8 cellular contexts compared by ENCODE assay signal in the genomic region with DNA sequence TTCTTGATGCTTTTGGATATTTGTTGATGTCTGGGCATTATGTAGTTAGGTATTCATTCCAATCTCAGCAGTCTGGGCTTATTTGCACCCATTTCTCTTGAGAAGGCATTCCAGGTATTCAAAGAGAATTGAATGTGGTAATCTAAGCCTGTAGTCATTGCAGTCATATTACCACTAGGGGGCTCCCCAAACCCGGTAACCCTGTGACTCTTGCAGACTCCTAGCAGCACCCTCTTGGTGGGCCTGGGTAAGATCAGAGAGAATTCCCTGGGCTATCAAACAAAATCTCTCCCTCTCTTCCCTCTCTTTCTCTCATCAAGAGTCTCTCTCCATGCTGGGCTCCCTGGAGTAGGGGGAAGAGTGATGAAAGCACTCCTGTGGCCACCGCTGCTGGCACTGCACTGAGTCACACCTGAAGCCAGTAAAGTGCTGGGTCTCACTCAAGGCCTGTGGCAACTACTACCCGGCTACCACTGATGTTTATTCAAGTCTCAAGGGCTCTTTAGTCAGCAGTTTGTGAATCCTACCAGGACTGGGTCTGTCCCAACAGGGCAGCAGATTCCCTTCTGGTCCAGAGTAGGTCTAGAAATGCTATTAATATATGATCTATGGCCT.
A peak's percentile ranks its signal among the peaks of the same experiment; 100 is the strongest.
DNase-seq lines count a peak whose midpoint lies in the region; ATAC-seq and TF ChIP-seq lines count a peak whose summit lies in the region.

No MANE protein-coding gene starts in this region.

- H4K91ac ChIP-seq in mesenchymal stem cell (ENCODE audit: low read length) = no peak overlapping the region

- 71% methylated on average over 2 of the region's 3 CpGs for WGBS in mesenchymal stem cell

- H3K18ac ChIP-seq in mesenchymal stem cell (ENCODE audit: low read depth in 1 of 2, low read length in 2 of 2) = no peak overlapping the region

- H3K9ac ChIP-seq in mesenchymal stem cell (ENCODE audit: low read length) = no peak overlapping the region

- H4K20me1 ChIP-seq in OCI-LY7 (ENCODE audit: insufficient read depth, low read length) = no peaks in the 10 kb centered on the region

- no peak for TF ChIP-seq POLR2A in breast epithelium (IDR thresholded peaks at IDR 0.05)

- H2BK12ac ChIP-seq in mesenchymal stem cell (ENCODE audit: low read length in 2 of 2) = no peak overlapping the region

- H3K9me3 ChIP-seq in OCI-LY7 (ENCODE audit: low read length) (no peaks in the 10 kb centered on the region), breast epithelium (no peaks in the 10 kb centered on the region), mesenchymal stem cell (ENCODE audit: control insufficient read depth, low read length) (no peaks in the 10 kb centered on the region)

- CTCF ChIA-PET in OCI-LY7 (lab: Charles Lee; ENCODE audit: unreplicated experiment) = no interaction called here

- peak; percentile 49 for TF ChIP-seq CTCF in GM10266 (IDR thresholded peaks at IDR 0.05; ENCODE audit: control insufficient read depth, insufficient read depth, low read depth, missing control alignments)
- peak; percentile 79 for TF ChIP-seq CTCF in OCI-LY7 (conservative IDR thresholded peaks at IDR 0.05; ENCODE audit: low read length)
- peak in 2 of 3 donors; percentile 22 to 25 for TF ChIP-seq CTCF in breast epithelium (IDR thresholded peaks at IDR 0.05)

- no peak overlapping the region for H2BK120ac ChIP-seq in mesenchymal stem cell (ENCODE audit: low read depth, low read length)

- H3K4me1 ChIP-seq in OCI-LY7 (ENCODE audit: insufficient read depth, low read length, poor library complexity, severe bottlenecking) (no peaks in the 10 kb centered on the region), breast epithelium (no peaks in the 10 kb centered on the region), mesenchymal stem cell (ENCODE audit: control insufficient read depth, insufficient read depth, low read depth, low read length) (no peaks in the 10 kb centered on the region)

- H4K8ac ChIP-seq in mesenchymal stem cell (ENCODE audit: low read length) = no peak overlapping the region

- no peaks in the 10 kb centered on the region for H3K9me2 ChIP-seq in OCI-LY7 (ENCODE audit: insufficient read depth, low read length)

- POLR2A ChIA-PET in OCI-LY7 (lab: Charles Lee) = no interaction called here

- H3K27me3 ChIP-seq in breast epithelium = peaks cover 0 to 36% of the 10 kb centered on the region in 2 donors
- peaks cover 0 to 29% of the 10 kb centered on the region in 2 experiments for H3K27me3 ChIP-seq in mesenchymal stem cell (ENCODE audit: control insufficient read depth in 1 of 2, insufficient read depth in 1 of 2, low read length in 2 of 2)

- no peak overlapping the region for H3K14ac ChIP-seq in mesenchymal stem cell (ENCODE audit: low read length in 2 of 2)

- H3K79me1 ChIP-seq in mesenchymal stem cell (replicated peaks; ENCODE audit: low read length, poor library complexity, severe bottlenecking) = no peaks in the 10 kb centered on the region

- BruUV-seq in OCI-LY7 (replicated peaks; lab: Mats Ljungman, UMichigan) = no TSS peak

- H3K36me3 ChIP-seq in OCI-LY7 (ENCODE audit: insufficient read depth, low read length) (no peaks in the 10 kb centered on the region), breast epithelium (no peaks in the 10 kb centered on the region), mesenchymal stem cell (ENCODE audit: control insufficient read depth in 1 of 2, insufficient read depth in 2 of 2, low read depth in 1 of 2, low read length in 2 of 2) (no peaks in the 10 kb centered on the region)

- H2AK5ac ChIP-seq in mesenchymal stem cell (ENCODE audit: low read length, severe bottlenecking) = no peak overlapping the region

- intact Hi-C loops in OCI-LY7 (cut with micrococcal nuclease; ENCODE audit: unreplicated experiment) (loop anchor here (1.0 to 10.0 kb wide), 3 partner anchors 190 to 312 kb away; a partner anchor contains a TSS), breast epithelium (cut with DNase I; ENCODE audit: low total_unique reads) (no loop called here)

- H2BK5ac ChIP-seq in mesenchymal stem cell (ENCODE audit: low read depth, low read length, poor library complexity, severe bottlenecking) = no peak overlapping the region

- DNase-seq in AG20443 (ENCODE audit: low spot score) (peak; percentile 28), GM10266 (ENCODE audit: extremely low spot score) (peak; percentile 14), OCI-LY7 (ENCODE audit: low spot score) (peak; percentile 57), breast epithelium (ENCODE audit: low spot score in 2 of 2) (no peak), mesenchymal stem cell (peak; percentile 11), NCI-H1048 (lab: John Stamatoyannopoulos, UW) (no peak)

- no peak overlapping the region for H3K23ac ChIP-seq in mesenchymal stem cell (ENCODE audit: low read length in 2 of 2)

- H3K4me2 ChIP-seq in OCI-LY7 (ENCODE audit: low read length) (no peak overlapping the region), mesenchymal stem cell (ENCODE audit: low read length, poor library complexity, severe bottlenecking) (no peak overlapping the region)

- H3K4ac ChIP-seq in mesenchymal stem cell (ENCODE audit: low read depth in 1 of 2, low read length in 2 of 2) = no peak overlapping the region

- no peaks in the 10 kb centered on the region for H3K79me2 ChIP-seq in OCI-LY7 (ENCODE audit: insufficient read depth, low read depth, low read length)

- H2AFZ ChIP-seq in OCI-LY7 (ENCODE audit: low read length) (no peak overlapping the region), mesenchymal stem cell (ENCODE audit: low read depth, low read length) (no peak overlapping the region)

- H2BK15ac ChIP-seq in mesenchymal stem cell (ENCODE audit: low read depth, poor library complexity, severe bottlenecking) = no peak overlapping the region

- H3K27ac ChIP-seq in OCI-LY7 (ENCODE audit: low read depth, low read length, poor library complexity, severe bottlenecking) (no peak overlapping the region), breast epithelium (no peak overlapping the region), mesenchymal stem cell (ENCODE audit: low read length, poor library complexity, severe bottlenecking) (no peak overlapping the region)

- no peak overlapping the region for H3K4me3 ChIP-seq in OCI-LY7 (ENCODE audit: low read depth, low read length, poor library complexity, severe bottlenecking)
- H3K4me3 ChIP-seq in breast epithelium = no peak overlapping the region
- no peak overlapping the region for H3K4me3 ChIP-seq in mesenchymal stem cell (ENCODE audit: insufficient read depth in 1 of 2, low read depth in 1 of 2, low read length in 2 of 2)

- ATAC-seq in HG03039 (IDR thresholded peaks at IDR 0.05; ENCODE audit: unreplicated experiment) (peak; percentile 62), HG02981 (IDR thresholded peaks at IDR 0.05; ENCODE audit: unreplicated experiment) (no peak)

Comparison
In these comparisons a context has a peak if more than half of its experiments do, and no peak if none do; other contexts are left out.
1. DNase-seq: peak in AG20443 (single experiment), GM10266 (single experiment), OCI-LY7 (single experiment) and mesenchymal stem cell (single experiment); none in breast epithelium (0 of 2) and NCI-H1048 (single experiment).
2. CTCF ChIP-seq: peak in every context shown above with its lines; median percentile 79 in OCI-LY7; 49 in GM10266; 24 in breast epithelium.